9 cellular contexts compared by ENCODE assay signal in the genomic region with DNA sequence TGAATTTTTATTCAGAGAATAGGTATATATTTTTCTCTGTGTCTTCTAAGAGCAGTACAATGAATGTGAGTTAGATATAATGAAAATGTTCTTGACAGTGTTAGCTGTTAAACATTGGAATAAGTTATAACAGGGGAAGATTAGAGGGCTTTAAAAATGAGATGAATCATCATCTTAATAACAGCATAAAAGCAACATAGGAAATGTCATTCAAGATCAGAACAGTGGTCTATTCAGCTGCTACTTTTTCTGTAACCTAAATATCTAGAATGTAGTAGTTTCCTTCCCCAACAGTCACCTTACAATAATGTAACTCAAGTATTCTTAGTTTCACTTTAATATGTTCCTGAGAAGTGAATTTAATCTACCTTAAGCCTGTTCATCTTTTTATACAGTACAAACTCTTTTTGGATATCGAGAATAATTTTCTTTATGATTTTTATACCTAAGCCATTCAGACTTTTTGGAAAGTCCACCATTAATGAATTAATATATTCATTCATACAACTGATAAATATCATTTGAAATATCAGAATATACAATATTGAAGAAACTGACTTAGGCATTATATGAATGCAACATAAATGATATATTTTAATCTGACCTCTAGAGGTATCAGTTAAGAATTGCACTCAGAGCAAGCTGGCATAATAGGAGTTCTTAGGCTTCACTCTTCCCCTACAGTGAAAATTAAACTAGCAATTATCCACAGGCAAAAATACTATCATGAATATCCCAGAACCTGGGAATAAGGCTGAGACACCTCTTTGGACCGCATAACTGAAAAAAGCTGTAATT.
DNase-seq lines count a peak whose midpoint lies in the region; ATAC-seq, FAIRE-seq and TF ChIP-seq lines count a peak whose summit lies in the region.
"Had no signal": no experiment of that assay in that cellular context is flagged by ENCODE, and none has a peak within 500 bp of the region (broad histone marks: within the 10 kb centered on the region; RNA-seq: fewer than 3 reads in every experiment).

No MANE protein-coding gene starts in this region.

- peaks cover 0 to 3% of the 10 kb centered on the region in 2 experiments; a peak in 1 of 4 replicates for H3K4me1 Mint-ChIP-seq in H9

- no peaks in the 10 kb centered on the region for H3K23me2 ChIP-seq in H9 (ENCODE audit: insufficient read length, low read depth, low read length, poor library complexity, severe bottlenecking)

- no peak overlapping the region for H3K27ac Mint-ChIP-seq in H9

- H3K4me3 ChIP-seq in AG04450 (ENCODE audit: low read depth, low read length) (no peak overlapping the region), adrenal gland (no peak overlapping the region), keratinocyte (ENCODE audit: control insufficient read depth in 2 of 3, extremely low read depth in 1 of 3, insufficient read depth in 2 of 3, low read depth in 1 of 3, low read length in 3 of 3) (no peak overlapping the region), ovary (no peak overlapping the region)

- H2BK12ac ChIP-seq in H9 (ENCODE audit: insufficient read length, low read depth, low read length) = no peak overlapping the region

- DNase-seq in AG04450 (ENCODE audit: low read depth, low spot score) (no peak), H9 (no peak), adrenal gland (no peak), keratinocyte (ENCODE audit: low read depth, low spot score) (no peak), ovary (no peak)
- DNase-seq in activated naive CD4-positive, alpha-beta T cell (lab: John Stamatoyannopoulos, UW) = no peak
- no peak for DNase-seq in activated effector memory CD4-positive, alpha-beta T cell treated with Interleukin-2 at 50 U/mL for 16 hours
- DNase-seq: stimulated activated naive CD4-positive, alpha-beta T cell treated with Interleukin-2 at 50 U/mL for 16 hours had no signal

- no peaks in the 10 kb centered on the region for H4K20me1 ChIP-seq in H9 (ENCODE audit: control insufficient read depth, insufficient read depth, insufficient read length)
- H4K20me1 ChIP-seq in keratinocyte (ENCODE audit: control insufficient read depth, extremely low read depth, insufficient read depth, low read length) = no peaks in the 10 kb centered on the region

- no peak overlapping the region for H2AK5ac ChIP-seq in H9 (ENCODE audit: insufficient read length, low read length)

- CTCF ChIA-PET in AG04450 (lab: Charles Lee) = interaction anchor here (0.6 to 1.1 kb wide), 5 partner anchors 9 to 504 kb away, joined by 3 to 5 read pairs (median 3); no protein-coding TSS in a partner anchor

- intact Hi-C loops in adrenal gland (cut with DNase I) (no loop called here), ovary (cut with DNase I) (no loop called here)

- TF ChIP-seq POLR2A in adrenal gland (IDR thresholded peaks at IDR 0.05) = no peak
- TF ChIP-seq POLR2A in ovary (IDR thresholded peaks at IDR 0.05) = no peak

- H3K23ac ChIP-seq in H9 (ENCODE audit: insufficient read length, low read depth, low read length) = no peak overlapping the region

- no peaks in the 10 kb centered on the region for H3K9me1 ChIP-seq in keratinocyte (ENCODE audit: control insufficient read depth, extremely low read depth, insufficient read depth, low read length)

- TF ChIP-seq CTCF in AG04450 (IDR thresholded peaks at IDR 0.05; ENCODE audit: low read depth, low read length) = peak; percentile 49
- peak; percentile 55 for TF ChIP-seq CTCF in H9 (conservative IDR thresholded peaks at IDR 0.05)
- peak in 4 of 6 experiments; percentile 9 to 42 (median 16) for TF ChIP-seq CTCF in adrenal gland (IDR thresholded peaks at IDR 0.05)
- TF ChIP-seq CTCF in keratinocyte (optimal IDR thresholded peaks at IDR 0.05 in 1 of 3, IDR thresholded peaks at IDR 0.05 in 1 of 3, conservative IDR thresholded peaks at IDR 0.05 in 1 of 3; ENCODE audit: extremely low read depth in 1 of 3, insufficient read depth in 2 of 3, low read length in 3 of 3) = peak in 2 of 3 experiments; percentile 29 to 53
- TF ChIP-seq CTCF in ovary (IDR thresholded peaks at IDR 0.05) = no peak

- no peak overlapping the region for H3K14ac ChIP-seq in H9 (ENCODE audit: insufficient read depth, low read length)

- no peak for TF ChIP-seq EP300 in ovary (IDR thresholded peaks at IDR 0.05)

- no peak overlapping the region for H3K4ac ChIP-seq in H9 (ENCODE audit: low read depth, low read length)

- H2AFZ ChIP-seq in H9 (ENCODE audit: low read length) (no peak overlapping the region), keratinocyte (ENCODE audit: control insufficient read depth, low read length) (no peak overlapping the region)

- H3K36me3 Mint-ChIP-seq in H9 (ENCODE audit: insufficient read depth in 1 of 3, low read depth in 3 of 3) = peaks cover 3 to 20% (median 12%) of the 10 kb centered on the region in 3 experiments; a peak in 6 of 7 replicates

- H4K91ac ChIP-seq in H9 (ENCODE audit: insufficient read length, low read depth, low read length) = no peak overlapping the region

- no peak overlapping the region for H3K4me3 Mint-ChIP-seq in H9

- no peak overlapping the region for H2BK120ac ChIP-seq in H9 (ENCODE audit: low read depth, low read length, poor library complexity, severe bottlenecking)

- POLR2A ChIA-PET in AG04450 (lab: Yijun Ruan, JAX) = no interaction called here

- dilution Hi-C loops in keratinocyte (cut with MboI; ENCODE audit: extremely low pct_ligation_motif_present, low sequenced_read_pairs) = no loop called here

- no CpG with 5 or more reads among the region's 2 CpGs for WGBS in H9 (ENCODE audit: extremely low coverage, insufficient read length, low lambda C conversion rate)
- WGBS in adrenal gland, 4 donors = 83 to 92% (median 90%) methylated on average over 2 of the region's 2 CpGs
- 90 to 95% (median 93%) methylated on average over 2 of the region's 2 CpGs for WGBS in ovary, 3 donors

- H4K5ac ChIP-seq in H9 (ENCODE audit: insufficient read length, low read depth, low read length) = no peak overlapping the region

- no peak overlapping the region for H3K18ac ChIP-seq in H9 (ENCODE audit: insufficient read length, low read depth, low read length)

- ATAC-seq in HG03432 (IDR thresholded peaks at IDR 0.05; ENCODE audit: unreplicated experiment) = no peak

- no peak overlapping the region for H3K4me2 ChIP-seq in H9 (ENCODE audit: insufficient read depth, insufficient read length, low read length)
- no peak overlapping the region for H3K4me2 ChIP-seq in keratinocyte (ENCODE audit: control insufficient read depth, extremely low read depth, insufficient read depth, low read depth, low read length)

- no peaks in the 10 kb centered on the region; the same call in 1 of the 2 replicates for H3K9me3 ChIP-seq in AG04450 (ENCODE audit: control insufficient read depth, insufficient read depth, low read length)
- no peaks in the 10 kb centered on the region for H3K9me3 ChIP-seq in H9 (ENCODE audit: control insufficient read depth, low read depth, low read length)
- peaks cover 0 to 9% (median 0%) of the 10 kb centered on the region in 3 donors for H3K9me3 ChIP-seq in adrenal gland (replicated peaks in 1 of 3)
- no peaks in the 10 kb centered on the region for H3K9me3 ChIP-seq in keratinocyte (ENCODE audit: control insufficient read depth, low read depth, low read length)
- H3K9me3 ChIP-seq in ovary = no peaks in the 10 kb centered on the region

- H3T11ph ChIP-seq in H9 (ENCODE audit: low read length) = no peak overlapping the region

- no peaks in the 10 kb centered on the region for H3K79me1 ChIP-seq in H9 (ENCODE audit: insufficient read depth, low read depth, low read length, poor library complexity, severe bottlenecking)

- H3K79me2 ChIP-seq in H9 (ENCODE audit: insufficient read depth, low read length) (no peaks in the 10 kb centered on the region), keratinocyte (ENCODE audit: control insufficient read depth, insufficient read depth, low read length) (no peaks in the 10 kb centered on the region)

- H4K8ac ChIP-seq in H9 (replicated peaks; ENCODE audit: insufficient read length, low read depth, low read length) = no peak overlapping the region

- H3K56ac ChIP-seq in H9 (ENCODE audit: insufficient read length, low read depth, low read length) = no peak overlapping the region

- H2BK15ac ChIP-seq in H9 (ENCODE audit: low read depth, low read length) = no peak overlapping the region

- H3K27ac ChIP-seq in AG04450 (ENCODE audit: low read depth, low read length) (no peak overlapping the region), H9 (ENCODE audit: insufficient read length, low read depth, low read length) (no peak overlapping the region), adrenal gland (no peak overlapping the region), keratinocyte (ENCODE audit: control insufficient read depth, insufficient read depth, low read length) (no peak overlapping the region), ovary (no peak overlapping the region)

- H2BK20ac ChIP-seq in H9 (ENCODE audit: low read depth, low read length, poor library complexity, severe bottlenecking) = no peak overlapping the region

- peaks cover 10 to 11% of the 10 kb centered on the region in 2 experiments for H3K9me3 Mint-ChIP-seq in H9

- H3K9ac ChIP-seq in H9 (ENCODE audit: extremely low read depth, insufficient read length, low read length) = no peak overlapping the region
- H3K9ac ChIP-seq in keratinocyte (ENCODE audit: control insufficient read depth, extremely low read depth, insufficient read depth, low read length) = no peak overlapping the region

- no peaks in the 10 kb centered on the region for H3K36me3 ChIP-seq in adrenal gland (replicated peaks in 1 of 2)
- H3K36me3 ChIP-seq in keratinocyte (ENCODE audit: control insufficient read depth in 2 of 2, extremely low read depth in 1 of 2, insufficient read depth in 2 of 2, low read length in 2 of 2) = no peaks in the 10 kb centered on the region
- no peaks in the 10 kb centered on the region for H3K36me3 ChIP-seq in ovary

- H3K4me1 ChIP-seq in H9 (ENCODE audit: insufficient read depth, low read length) (no peaks in the 10 kb centered on the region), adrenal gland (replicated peaks in 1 of 2) (no peaks in the 10 kb centered on the region), keratinocyte (ENCODE audit: control insufficient read depth, extremely low read depth, insufficient read depth, low read length) (no peaks in the 10 kb centered on the region), ovary (ENCODE audit: insufficient read depth) (no peaks in the 10 kb centered on the region)

- H3K27me3 ChIP-seq in AG04450 (ENCODE audit: control insufficient read depth, insufficient read depth, low read length) (no peaks in the 10 kb centered on the region), H9 (ENCODE audit: insufficient read depth, low read length) (no peaks in the 10 kb centered on the region), adrenal gland (no peaks in the 10 kb centered on the region), keratinocyte (ENCODE audit: control insufficient read depth, extremely low read depth, insufficient read depth, low read length) (no peaks in the 10 kb centered on the region), ovary (no peaks in the 10 kb centered on the region)

- no peaks in the 10 kb centered on the region for H3K27me3 Mint-ChIP-seq in H9 (ENCODE audit: low read depth)

- no peak for FAIRE-seq in keratinocyte (lab: Jason Lieb, UNC)

- H2BK5ac ChIP-seq in H9 (ENCODE audit: insufficient read length, low read length) = no peak overlapping the region

Comparison
In these comparisons a context has a peak if more than half of its experiments do, and no peak if none do; other contexts are left out.
1. CTCF ChIP-seq: peak in AG04450 (single experiment), H9 (single experiment), adrenal gland (4 of 6) and keratinocyte (2 of 3); none in ovary (0 of 3).